Comparison of ENCODE assay signal across 1 cellular context in genomic region chr20:63625771-63626423, GRCh38.
TF ChIP-seq lines count a peak whose summit lies in the region.

No MANE protein-coding gene starts in this region.

TF ChIP-seq in HepG2, 621 proteins besides CTCF, POLR2A, EP300 and RAD21 (continued from another document):
- peak; percentile 50; the same call in 1 of the 2 replicates for TF ChIP-seq KLF11 (CRISPR knock-in tag; IDR thresholded peaks at IDR 0.05)
TF ChIP-seq in HepG2: peak in this region for 132.
